ENCODE assay signal across 1 cellular context in the genomic region with DNA sequence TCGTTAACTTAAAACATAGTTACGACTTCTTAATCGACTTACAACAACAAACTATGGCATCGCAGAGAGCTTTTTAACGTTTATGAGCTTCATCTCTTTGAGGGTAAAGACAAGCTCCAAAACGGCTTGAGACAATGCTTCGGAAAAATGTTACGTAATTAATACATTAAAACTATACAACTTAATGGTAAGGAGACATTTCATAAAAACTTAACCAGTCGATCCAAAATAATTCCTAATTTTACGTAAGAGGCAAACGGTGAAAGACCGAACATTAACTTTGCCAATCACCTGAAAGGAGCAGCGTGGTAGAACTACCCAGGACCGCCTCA.
TF ChIP-seq lines count a peak whose summit lies in the region.

No MANE protein-coding gene starts in this region.

TF ChIP-seq in IMR-90, 13 proteins besides CTCF, POLR2A, EP300 and RAD21 (continued from another document):
- TF ChIP-seq, protein P1, sequence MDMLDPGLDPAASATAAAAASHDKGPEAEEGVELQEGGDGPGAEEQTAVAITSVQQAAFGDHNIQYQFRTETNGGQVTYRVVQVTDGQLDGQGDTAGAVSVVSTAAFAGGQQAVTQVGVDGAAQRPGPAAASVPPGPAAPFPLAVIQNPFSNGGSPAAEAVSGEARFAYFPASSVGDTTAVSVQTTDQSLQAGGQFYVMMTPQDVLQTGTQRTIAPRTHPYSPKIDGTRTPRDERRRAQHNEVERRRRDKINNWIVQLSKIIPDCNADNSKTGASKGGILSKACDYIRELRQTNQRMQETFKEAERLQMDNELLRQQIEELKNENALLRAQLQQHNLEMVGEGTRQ (IDR thresholded peaks at IDR 0.05; ENCODE audit: low read depth, low read length), result no peak
- no peak for TF ChIP-seq FOS (IDR thresholded peaks at IDR 0.05; ENCODE audit: low read depth, low read length)
TF ChIP-seq in IMR-90: peak in this region for 0.
